ENCODE assay signal across 1 cellular context in the genomic region with DNA sequence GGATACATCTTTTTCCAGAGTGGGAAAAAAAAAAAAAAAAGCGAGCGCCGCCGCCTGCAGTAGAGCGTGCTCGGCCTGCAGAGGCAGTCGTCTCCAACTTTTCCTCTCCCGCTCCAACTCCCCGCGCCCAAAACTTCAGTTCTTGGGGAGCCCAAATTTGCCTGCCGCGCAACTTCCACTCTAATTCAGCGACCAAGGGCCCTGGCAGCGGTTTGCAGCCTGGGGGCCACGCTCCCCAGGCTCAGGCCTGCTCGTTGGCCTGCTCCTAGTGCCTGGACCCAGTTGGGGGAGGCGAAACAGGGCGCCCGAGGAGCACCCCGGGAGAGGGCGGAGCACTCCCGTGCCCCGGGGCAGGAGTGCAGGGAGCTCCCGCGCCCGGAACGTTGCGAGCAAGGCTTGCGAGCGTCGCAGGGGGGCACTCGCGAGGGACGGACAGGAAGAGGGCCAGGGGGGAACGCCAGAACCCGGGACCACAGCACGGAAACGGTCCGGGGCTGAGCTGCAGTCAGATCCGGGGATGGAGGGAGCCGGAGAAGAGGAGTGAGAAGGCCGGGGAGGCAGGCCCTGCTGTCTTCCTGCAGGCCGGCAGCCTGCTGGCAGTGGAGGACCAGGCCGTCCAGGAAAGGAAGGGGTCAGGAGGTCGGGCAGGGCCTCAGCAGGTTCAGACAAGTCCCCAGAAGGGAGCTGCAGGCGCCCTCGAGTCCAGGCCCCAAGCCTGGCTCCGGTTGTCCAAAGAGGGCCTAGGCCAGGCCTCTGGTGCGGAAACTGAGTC.
A peak's percentile ranks its signal among the peaks of the same experiment; 100 is the strongest.
TF ChIP-seq lines count a peak whose summit lies in the region.

A gene with protein sequence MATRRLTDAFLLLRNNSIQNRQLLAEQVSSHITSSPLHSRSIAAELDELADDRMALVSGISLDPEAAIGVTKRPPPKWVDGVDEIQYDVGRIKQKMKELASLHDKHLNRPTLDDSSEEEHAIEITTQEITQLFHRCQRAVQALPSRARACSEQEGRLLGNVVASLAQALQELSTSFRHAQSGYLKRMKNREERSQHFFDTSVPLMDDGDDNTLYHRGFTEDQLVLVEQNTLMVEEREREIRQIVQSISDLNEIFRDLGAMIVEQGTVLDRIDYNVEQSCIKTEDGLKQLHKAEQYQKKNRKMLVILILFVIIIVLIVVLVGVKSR (plus strand): TSS at position 508 of the 772 bp plus-strand sequence. CDS start 724 bp downstream, outside the sequence.

TF ChIP-seq in K562, 482 proteins besides CTCF, POLR2A, EP300 and RAD21 (continued from another document):
- TF ChIP-seq, protein P1, sequence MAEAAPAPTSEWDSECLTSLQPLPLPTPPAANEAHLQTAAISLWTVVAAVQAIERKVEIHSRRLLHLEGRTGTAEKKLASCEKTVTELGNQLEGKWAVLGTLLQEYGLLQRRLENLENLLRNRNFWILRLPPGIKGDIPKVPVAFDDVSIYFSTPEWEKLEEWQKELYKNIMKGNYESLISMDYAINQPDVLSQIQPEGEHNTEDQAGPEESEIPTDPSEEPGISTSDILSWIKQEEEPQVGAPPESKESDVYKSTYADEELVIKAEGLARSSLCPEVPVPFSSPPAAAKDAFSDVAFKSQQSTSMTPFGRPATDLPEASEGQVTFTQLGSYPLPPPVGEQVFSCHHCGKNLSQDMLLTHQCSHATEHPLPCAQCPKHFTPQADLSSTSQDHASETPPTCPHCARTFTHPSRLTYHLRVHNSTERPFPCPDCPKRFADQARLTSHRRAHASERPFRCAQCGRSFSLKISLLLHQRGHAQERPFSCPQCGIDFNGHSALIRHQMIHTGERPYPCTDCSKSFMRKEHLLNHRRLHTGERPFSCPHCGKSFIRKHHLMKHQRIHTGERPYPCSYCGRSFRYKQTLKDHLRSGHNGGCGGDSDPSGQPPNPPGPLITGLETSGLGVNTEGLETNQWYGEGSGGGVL (CRISPR knock-in tag; IDR thresholded peaks at IDR 0.05): no peak
- no peak for TF ChIP-seq HDAC8 (tag; IDR thresholded peaks at IDR 0.05)
- no peak for TF ChIP-seq FOXA1 (IDR thresholded peaks at IDR 0.05; ENCODE audit: borderline replicate concordance)
- TF ChIP-seq, protein P2, sequence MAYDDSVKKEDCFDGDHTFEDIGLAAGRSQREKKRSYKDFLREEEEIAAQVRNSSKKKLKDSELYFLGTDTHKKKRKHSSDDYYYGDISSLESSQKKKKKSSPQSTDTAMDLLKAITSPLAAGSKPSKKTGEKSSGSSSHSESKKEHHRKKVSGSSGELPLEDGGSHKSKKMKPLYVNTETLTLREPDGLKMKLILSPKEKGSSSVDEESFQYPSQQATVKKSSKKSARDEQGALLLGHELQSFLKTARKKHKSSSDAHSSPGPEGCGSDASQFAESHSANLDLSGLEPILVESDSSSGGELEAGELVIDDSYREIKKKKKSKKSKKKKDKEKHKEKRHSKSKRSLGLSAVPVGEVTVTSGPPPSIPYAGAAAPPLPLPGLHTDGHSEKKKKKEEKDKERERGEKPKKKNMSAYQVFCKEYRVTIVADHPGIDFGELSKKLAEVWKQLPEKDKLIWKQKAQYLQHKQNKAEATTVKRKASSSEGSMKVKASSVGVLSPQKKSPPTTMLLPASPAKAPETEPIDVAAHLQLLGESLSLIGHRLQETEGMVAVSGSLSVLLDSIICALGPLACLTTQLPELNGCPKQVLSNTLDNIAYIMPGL (CRISPR knock-in tag; IDR thresholded peaks at IDR 0.05): peak; percentile 97
- TF ChIP-seq ZC3H8 (IDR thresholded peaks at IDR 0.05): peak; percentile 55; the same call in 1 of the 2 replicates
- TF ChIP-seq, protein P3, sequence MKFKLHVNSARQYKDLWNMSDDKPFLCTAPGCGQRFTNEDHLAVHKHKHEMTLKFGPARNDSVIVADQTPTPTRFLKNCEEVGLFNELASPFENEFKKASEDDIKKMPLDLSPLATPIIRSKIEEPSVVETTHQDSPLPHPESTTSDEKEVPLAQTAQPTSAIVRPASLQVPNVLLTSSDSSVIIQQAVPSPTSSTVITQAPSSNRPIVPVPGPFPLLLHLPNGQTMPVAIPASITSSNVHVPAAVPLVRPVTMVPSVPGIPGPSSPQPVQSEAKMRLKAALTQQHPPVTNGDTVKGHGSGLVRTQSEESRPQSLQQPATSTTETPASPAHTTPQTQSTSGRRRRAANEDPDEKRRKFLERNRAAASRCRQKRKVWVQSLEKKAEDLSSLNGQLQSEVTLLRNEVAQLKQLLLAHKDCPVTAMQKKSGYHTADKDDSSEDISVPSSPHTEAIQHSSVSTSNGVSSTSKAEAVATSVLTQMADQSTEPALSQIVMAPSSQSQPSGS (CRISPR knock-in tag; IDR thresholded peaks at IDR 0.05): no peak
- TF ChIP-seq NCOA6 (IDR thresholded peaks at IDR 0.05): no peak
- peak; percentile 79; the same call in 1 of the 2 replicates for TF ChIP-seq ZNF830 (CRISPR knock-in tag; IDR thresholded peaks at IDR 0.05)
- no peak; the same call in 1 of the 2 replicates for TF ChIP-seq IRF2 (CRISPR knock-in tag; IDR thresholded peaks at IDR 0.05)
- peak; percentile 60; the same call in 1 of the 2 replicates for TF ChIP-seq EHMT2 (IDR thresholded peaks at IDR 0.05)
- peak; percentile 84; the same call in 1 of the 2 replicates for TF ChIP-seq TCF7 (IDR thresholded peaks at IDR 0.05; ENCODE audit: borderline replicate concordance)
- TF ChIP-seq SUPT5H (IDR thresholded peaks at IDR 0.05): peak; percentile 89
- TF ChIP-seq, protein P4, sequence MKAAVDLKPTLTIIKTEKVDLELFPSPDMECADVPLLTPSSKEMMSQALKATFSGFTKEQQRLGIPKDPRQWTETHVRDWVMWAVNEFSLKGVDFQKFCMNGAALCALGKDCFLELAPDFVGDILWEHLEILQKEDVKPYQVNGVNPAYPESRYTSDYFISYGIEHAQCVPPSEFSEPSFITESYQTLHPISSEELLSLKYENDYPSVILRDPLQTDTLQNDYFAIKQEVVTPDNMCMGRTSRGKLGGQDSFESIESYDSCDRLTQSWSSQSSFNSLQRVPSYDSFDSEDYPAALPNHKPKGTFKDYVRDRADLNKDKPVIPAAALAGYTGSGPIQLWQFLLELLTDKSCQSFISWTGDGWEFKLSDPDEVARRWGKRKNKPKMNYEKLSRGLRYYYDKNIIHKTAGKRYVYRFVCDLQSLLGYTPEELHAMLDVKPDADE (conservative IDR thresholded peaks at IDR 0.05; ENCODE audit: control insufficient read depth, low read depth, low read length): peak; percentile 89
- TF ChIP-seq RBM15 (IDR thresholded peaks at IDR 0.05; ENCODE audit: insufficient read depth, low read length): no peak
- peak; percentile 94 for TF ChIP-seq HCFC1 (IDR thresholded peaks at IDR 0.05; ENCODE audit: low read depth, low read length)
- TF ChIP-seq ZNF696 (CRISPR knock-in tag; conservative IDR thresholded peaks at IDR 0.05): no peak
- TF ChIP-seq, protein P5, sequence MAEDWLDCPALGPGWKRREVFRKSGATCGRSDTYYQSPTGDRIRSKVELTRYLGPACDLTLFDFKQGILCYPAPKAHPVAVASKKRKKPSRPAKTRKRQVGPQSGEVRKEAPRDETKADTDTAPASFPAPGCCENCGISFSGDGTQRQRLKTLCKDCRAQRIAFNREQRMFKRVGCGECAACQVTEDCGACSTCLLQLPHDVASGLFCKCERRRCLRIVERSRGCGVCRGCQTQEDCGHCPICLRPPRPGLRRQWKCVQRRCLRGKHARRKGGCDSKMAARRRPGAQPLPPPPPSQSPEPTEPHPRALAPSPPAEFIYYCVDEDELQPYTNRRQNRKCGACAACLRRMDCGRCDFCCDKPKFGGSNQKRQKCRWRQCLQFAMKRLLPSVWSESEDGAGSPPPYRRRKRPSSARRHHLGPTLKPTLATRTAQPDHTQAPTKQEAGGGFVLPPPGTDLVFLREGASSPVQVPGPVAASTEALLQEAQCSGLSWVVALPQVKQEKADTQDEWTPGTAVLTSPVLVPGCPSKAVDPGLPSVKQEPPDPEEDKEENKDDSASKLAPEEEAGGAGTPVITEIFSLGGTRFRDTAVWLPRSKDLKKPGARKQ (CRISPR knock-in tag; IDR thresholded peaks at IDR 0.05): no peak
- TF ChIP-seq ZNF583 (CRISPR knock-in tag; IDR thresholded peaks at IDR 0.05): peak; percentile 79; the same call in 1 of the 2 replicates
- no peak; the same call in 1 of the 2 replicates for TF ChIP-seq SMC3 (conservative IDR thresholded peaks at IDR 0.05; ENCODE audit: insufficient read depth, low read depth, low read length)
- TF ChIP-seq ZNF175 (CRISPR knock-in tag; IDR thresholded peaks at IDR 0.05; ENCODE audit: low read depth): no peak
- TF ChIP-seq, protein P6, sequence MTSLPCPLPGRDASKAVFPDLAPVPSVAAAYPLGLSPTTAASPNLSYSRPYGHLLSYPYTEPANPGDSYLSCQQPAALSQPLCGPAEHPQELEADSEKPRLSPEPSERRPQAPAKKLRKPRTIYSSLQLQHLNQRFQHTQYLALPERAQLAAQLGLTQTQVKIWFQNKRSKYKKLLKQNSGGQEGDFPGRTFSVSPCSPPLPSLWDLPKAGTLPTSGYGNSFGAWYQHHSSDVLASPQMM (CRISPR knock-in tag; IDR thresholded peaks at IDR 0.05): no peak
- TF ChIP-seq, protein P7, sequence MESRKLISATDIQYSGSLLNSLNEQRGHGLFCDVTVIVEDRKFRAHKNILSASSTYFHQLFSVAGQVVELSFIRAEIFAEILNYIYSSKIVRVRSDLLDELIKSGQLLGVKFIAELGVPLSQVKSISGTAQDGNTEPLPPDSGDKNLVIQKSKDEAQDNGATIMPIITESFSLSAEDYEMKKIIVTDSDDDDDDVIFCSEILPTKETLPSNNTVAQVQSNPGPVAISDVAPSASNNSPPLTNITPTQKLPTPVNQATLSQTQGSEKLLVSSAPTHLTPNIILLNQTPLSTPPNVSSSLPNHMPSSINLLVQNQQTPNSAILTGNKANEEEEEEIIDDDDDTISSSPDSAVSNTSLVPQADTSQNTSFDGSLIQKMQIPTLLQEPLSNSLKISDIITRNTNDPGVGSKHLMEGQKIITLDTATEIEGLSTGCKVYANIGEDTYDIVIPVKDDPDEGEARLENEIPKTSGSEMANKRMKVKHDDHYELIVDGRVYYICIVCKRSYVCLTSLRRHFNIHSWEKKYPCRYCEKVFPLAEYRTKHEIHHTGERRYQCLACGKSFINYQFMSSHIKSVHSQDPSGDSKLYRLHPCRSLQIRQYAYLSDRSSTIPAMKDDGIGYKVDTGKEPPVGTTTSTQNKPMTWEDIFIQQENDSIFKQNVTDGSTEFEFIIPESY (CRISPR knock-in tag; IDR thresholded peaks at IDR 0.05): peak; percentile 81
- TF ChIP-seq, protein P8, sequence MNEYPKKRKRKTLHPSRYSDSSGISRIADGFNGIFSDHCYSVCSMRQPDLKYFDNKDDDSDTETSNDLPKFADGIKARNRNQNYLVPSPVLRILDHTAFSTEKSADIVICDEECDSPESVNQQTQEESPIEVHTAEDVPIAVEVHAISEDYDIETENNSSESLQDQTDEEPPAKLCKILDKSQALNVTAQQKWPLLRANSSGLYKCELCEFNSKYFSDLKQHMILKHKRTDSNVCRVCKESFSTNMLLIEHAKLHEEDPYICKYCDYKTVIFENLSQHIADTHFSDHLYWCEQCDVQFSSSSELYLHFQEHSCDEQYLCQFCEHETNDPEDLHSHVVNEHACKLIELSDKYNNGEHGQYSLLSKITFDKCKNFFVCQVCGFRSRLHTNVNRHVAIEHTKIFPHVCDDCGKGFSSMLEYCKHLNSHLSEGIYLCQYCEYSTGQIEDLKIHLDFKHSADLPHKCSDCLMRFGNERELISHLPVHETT (CRISPR knock-in tag; conservative IDR thresholded peaks at IDR 0.05 in 1 of 2, IDR thresholded peaks at IDR 0.05 in 1 of 2): peak in 1 of 2 experiments; percentile 98; a peak in 3 of 4 replicates
- TF ChIP-seq, protein P9, sequence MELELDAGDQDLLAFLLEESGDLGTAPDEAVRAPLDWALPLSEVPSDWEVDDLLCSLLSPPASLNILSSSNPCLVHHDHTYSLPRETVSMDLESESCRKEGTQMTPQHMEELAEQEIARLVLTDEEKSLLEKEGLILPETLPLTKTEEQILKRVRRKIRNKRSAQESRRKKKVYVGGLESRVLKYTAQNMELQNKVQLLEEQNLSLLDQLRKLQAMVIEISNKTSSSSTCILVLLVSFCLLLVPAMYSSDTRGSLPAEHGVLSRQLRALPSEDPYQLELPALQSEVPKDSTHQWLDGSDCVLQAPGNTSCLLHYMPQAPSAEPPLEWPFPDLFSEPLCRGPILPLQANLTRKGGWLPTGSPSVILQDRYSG (tag; conservative IDR thresholded peaks at IDR 0.05; ENCODE audit: low read depth): no peak
- TF ChIP-seq XRCC4 (IDR thresholded peaks at IDR 0.05; ENCODE audit: extremely low read depth, insufficient read depth, insufficient read length): no peak
- peak; percentile 59 to 69; a peak in 2 of 4 replicates for TF ChIP-seq ETV6 (IDR thresholded peaks at IDR 0.05; ENCODE audit: borderline replicate concordance in 1 of 2, low read depth in 2 of 2, low read length in 1 of 2)
- TF ChIP-seq ETV6 (CRISPR knock-in tag; IDR thresholded peaks at IDR 0.05; ENCODE audit: borderline replicate concordance): no peak
- no peak for TF ChIP-seq ILK (tag; IDR thresholded peaks at IDR 0.05; ENCODE audit: borderline replicate concordance, low read depth)
- no peak for TF ChIP-seq ZC3H4 (CRISPR knock-in tag; IDR thresholded peaks at IDR 0.05; ENCODE audit: borderline replicate concordance)
- peak; percentile 87 for TF ChIP-seq ATF7 (IDR thresholded peaks at IDR 0.05)
- TF ChIP-seq, protein P10, sequence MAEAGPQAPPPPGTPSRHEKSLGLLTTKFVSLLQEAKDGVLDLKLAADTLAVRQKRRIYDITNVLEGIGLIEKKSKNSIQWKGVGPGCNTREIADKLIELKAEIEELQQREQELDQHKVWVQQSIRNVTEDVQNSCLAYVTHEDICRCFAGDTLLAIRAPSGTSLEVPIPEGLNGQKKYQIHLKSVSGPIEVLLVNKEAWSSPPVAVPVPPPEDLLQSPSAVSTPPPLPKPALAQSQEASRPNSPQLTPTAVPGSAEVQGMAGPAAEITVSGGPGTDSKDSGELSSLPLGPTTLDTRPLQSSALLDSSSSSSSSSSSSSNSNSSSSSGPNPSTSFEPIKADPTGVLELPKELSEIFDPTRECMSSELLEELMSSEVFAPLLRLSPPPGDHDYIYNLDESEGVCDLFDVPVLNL (CRISPR knock-in tag; IDR thresholded peaks at IDR 0.05; ENCODE audit: low read depth): no peak
TF ChIP-seq in K562: peak in this region for 227.
